ENCODE assay signal across 1 cellular context in the genomic region with DNA sequence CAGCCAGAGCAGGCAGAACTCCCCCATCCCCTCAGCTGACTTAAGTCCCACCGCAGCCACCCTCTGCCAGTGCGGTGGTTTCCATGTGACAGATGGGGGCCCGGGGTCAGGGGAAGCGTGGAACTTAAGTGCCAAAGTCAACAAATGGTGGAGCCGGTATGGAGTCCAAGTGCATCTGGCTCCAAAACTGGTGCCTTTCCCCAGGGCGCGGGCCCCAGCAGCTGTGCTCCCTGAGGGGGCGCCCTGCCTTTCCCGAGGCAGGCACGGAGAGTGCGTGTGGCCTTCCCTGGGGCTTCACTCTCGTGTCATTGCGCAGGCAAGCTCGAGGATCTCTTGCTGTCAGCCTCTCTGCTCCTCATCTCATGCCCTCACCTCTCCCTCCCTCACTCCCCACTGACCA.
TF ChIP-seq lines count a peak whose summit lies in the region.

No MANE protein-coding gene starts in this region.

TF ChIP-seq in HepG2, 621 proteins besides CTCF, POLR2A, EP300 and RAD21 (continued from another document):
- TF ChIP-seq, protein P1, sequence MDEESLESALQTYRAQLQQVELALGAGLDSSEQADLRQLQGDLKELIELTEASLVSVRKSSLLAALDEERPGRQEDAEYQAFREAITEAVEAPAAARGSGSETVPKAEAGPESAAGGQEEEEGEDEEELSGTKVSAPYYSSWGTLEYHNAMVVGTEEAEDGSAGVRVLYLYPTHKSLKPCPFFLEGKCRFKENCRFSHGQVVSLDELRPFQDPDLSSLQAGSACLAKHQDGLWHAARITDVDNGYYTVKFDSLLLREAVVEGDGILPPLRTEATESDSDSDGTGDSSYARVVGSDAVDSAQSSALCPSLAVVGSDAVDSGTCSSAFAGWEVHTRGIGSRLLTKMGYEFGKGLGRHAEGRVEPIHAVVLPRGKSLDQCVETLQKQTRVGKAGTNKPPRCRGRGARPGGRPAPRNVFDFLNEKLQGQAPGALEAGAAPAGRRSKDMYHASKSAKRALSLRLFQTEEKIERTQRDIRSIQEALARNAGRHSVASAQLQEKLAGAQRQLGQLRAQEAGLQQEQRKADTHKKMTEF (CRISPR knock-in tag; IDR thresholded peaks at IDR 0.05) = no peak
- TF ChIP-seq MYNN (CRISPR knock-in tag; IDR thresholded peaks at IDR 0.05; ENCODE audit: low read depth) = no peak
- no peak for TF ChIP-seq ZNF780A (CRISPR knock-in tag; IDR thresholded peaks at IDR 0.05)
- TF ChIP-seq, protein P2, sequence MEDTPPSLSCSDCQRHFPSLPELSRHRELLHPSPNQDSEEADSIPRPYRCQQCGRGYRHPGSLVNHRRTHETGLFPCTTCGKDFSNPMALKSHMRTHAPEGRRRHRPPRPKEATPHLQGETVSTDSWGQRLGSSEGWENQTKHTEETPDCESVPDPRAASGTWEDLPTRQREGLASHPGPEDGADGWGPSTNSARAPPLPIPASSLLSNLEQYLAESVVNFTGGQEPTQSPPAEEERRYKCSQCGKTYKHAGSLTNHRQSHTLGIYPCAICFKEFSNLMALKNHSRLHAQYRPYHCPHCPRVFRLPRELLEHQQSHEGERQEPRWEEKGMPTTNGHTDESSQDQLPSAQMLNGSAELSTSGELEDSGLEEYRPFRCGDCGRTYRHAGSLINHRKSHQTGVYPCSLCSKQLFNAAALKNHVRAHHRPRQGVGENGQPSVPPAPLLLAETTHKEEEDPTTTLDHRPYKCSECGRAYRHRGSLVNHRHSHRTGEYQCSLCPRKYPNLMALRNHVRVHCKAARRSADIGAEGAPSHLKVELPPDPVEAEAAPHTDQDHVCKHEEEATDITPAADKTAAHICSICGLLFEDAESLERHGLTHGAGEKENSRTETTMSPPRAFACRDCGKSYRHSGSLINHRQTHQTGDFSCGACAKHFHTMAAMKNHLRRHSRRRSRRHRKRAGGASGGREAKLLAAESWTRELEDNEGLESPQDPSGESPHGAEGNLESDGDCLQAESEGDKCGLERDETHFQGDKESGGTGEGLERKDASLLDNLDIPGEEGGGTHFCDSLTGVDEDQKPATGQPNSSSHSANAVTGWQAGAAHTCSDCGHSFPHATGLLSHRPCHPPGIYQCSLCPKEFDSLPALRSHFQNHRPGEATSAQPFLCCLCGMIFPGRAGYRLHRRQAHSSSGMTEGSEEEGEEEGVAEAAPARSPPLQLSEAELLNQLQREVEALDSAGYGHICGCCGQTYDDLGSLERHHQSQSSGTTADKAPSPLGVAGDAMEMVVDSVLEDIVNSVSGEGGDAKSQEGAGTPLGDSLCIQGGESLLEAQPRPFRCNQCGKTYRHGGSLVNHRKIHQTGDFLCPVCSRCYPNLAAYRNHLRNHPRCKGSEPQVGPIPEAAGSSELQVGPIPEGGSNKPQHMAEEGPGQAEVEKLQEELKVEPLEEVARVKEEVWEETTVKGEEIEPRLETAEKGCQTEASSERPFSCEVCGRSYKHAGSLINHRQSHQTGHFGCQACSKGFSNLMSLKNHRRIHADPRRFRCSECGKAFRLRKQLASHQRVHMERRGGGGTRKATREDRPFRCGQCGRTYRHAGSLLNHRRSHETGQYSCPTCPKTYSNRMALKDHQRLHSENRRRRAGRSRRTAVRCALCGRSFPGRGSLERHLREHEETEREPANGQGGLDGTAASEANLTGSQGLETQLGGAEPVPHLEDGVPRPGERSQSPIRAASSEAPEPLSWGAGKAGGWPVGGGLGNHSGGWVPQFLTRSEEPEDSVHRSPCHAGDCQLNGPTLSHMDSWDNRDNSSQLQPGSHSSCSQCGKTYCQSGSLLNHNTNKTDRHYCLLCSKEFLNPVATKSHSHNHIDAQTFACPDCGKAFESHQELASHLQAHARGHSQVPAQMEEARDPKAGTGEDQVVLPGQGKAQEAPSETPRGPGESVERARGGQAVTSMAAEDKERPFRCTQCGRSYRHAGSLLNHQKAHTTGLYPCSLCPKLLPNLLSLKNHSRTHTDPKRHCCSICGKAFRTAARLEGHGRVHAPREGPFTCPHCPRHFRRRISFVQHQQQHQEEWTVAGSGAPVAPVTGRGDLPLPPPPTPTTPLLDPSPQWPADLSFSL (CRISPR knock-in tag; IDR thresholded peaks at IDR 0.05) = no peak
- no peak for TF ChIP-seq MEF2D (CRISPR knock-in tag; IDR thresholded peaks at IDR 0.05)
- no peak for TF ChIP-seq ZNF138 (CRISPR knock-in tag; IDR thresholded peaks at IDR 0.05; ENCODE audit: low read depth)
- no peak for TF ChIP-seq ZFP36 (IDR thresholded peaks at IDR 0.05; ENCODE audit: borderline replicate concordance, low read depth, low read length, partially characterized antibody)
- TF ChIP-seq, protein P3, sequence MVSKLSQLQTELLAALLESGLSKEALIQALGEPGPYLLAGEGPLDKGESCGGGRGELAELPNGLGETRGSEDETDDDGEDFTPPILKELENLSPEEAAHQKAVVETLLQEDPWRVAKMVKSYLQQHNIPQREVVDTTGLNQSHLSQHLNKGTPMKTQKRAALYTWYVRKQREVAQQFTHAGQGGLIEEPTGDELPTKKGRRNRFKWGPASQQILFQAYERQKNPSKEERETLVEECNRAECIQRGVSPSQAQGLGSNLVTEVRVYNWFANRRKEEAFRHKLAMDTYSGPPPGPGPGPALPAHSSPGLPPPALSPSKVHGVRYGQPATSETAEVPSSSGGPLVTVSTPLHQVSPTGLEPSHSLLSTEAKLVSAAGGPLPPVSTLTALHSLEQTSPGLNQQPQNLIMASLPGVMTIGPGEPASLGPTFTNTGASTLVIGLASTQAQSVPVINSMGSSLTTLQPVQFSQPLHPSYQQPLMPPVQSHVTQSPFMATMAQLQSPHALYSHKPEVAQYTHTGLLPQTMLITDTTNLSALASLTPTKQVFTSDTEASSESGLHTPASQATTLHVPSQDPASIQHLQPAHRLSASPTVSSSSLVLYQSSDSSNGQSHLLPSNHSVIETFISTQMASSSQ (IDR thresholded peaks at IDR 0.05; ENCODE audit: low read depth) = no peak
- TF ChIP-seq, protein P3 (CRISPR knock-in tag; IDR thresholded peaks at IDR 0.05; ENCODE audit: borderline replicate concordance) = no peak
- TF ChIP-seq ETV5 (CRISPR knock-in tag; IDR thresholded peaks at IDR 0.05; ENCODE audit: borderline replicate concordance) = no peak
- TF ChIP-seq, protein P4, sequence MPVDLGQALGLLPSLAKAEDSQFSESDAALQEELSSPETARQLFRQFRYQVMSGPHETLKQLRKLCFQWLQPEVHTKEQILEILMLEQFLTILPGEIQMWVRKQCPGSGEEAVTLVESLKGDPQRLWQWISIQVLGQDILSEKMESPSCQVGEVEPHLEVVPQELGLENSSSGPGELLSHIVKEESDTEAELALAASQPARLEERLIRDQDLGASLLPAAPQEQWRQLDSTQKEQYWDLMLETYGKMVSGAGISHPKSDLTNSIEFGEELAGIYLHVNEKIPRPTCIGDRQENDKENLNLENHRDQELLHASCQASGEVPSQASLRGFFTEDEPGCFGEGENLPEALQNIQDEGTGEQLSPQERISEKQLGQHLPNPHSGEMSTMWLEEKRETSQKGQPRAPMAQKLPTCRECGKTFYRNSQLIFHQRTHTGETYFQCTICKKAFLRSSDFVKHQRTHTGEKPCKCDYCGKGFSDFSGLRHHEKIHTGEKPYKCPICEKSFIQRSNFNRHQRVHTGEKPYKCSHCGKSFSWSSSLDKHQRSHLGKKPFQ (CRISPR knock-in tag; IDR thresholded peaks at IDR 0.05; ENCODE audit: insufficient replicate concordance) = no peak
- no peak for TF ChIP-seq JUNB (CRISPR knock-in tag; IDR thresholded peaks at IDR 0.05; ENCODE audit: borderline replicate concordance)
- TF ChIP-seq RNF2 (conservative IDR thresholded peaks at IDR 0.05; ENCODE audit: low read depth) = no peak
- TF ChIP-seq, protein P5, sequence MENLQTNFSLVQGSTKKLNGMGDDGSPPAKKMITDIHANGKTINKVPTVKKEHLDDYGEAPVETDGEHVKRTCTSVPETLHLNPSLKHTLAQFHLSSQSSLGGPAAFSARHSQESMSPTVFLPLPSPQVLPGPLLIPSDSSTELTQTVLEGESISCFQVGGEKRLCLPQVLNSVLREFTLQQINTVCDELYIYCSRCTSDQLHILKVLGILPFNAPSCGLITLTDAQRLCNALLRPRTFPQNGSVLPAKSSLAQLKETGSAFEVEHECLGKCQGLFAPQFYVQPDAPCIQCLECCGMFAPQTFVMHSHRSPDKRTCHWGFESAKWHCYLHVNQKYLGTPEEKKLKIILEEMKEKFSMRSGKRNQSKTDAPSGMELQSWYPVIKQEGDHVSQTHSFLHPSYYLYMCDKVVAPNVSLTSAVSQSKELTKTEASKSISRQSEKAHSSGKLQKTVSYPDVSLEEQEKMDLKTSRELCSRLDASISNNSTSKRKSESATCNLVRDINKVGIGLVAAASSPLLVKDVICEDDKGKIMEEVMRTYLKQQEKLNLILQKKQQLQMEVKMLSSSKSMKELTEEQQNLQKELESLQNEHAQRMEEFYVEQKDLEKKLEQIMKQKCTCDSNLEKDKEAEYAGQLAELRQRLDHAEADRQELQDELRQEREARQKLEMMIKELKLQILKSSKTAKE (CRISPR knock-in tag; IDR thresholded peaks at IDR 0.05; ENCODE audit: borderline replicate concordance) = no peak
- no peak for TF ChIP-seq KLF6 (CRISPR knock-in tag; IDR thresholded peaks at IDR 0.05)
- TF ChIP-seq, protein P6, sequence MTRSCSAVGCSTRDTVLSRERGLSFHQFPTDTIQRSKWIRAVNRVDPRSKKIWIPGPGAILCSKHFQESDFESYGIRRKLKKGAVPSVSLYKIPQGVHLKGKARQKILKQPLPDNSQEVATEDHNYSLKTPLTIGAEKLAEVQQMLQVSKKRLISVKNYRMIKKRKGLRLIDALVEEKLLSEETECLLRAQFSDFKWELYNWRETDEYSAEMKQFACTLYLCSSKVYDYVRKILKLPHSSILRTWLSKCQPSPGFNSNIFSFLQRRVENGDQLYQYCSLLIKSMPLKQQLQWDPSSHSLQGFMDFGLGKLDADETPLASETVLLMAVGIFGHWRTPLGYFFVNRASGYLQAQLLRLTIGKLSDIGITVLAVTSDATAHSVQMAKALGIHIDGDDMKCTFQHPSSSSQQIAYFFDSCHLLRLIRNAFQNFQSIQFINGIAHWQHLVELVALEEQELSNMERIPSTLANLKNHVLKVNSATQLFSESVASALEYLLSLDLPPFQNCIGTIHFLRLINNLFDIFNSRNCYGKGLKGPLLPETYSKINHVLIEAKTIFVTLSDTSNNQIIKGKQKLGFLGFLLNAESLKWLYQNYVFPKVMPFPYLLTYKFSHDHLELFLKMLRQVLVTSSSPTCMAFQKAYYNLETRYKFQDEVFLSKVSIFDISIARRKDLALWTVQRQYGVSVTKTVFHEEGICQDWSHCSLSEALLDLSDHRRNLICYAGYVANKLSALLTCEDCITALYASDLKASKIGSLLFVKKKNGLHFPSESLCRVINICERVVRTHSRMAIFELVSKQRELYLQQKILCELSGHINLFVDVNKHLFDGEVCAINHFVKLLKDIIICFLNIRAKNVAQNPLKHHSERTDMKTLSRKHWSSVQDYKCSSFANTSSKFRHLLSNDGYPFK (CRISPR knock-in tag; IDR thresholded peaks at IDR 0.05; ENCODE audit: borderline replicate concordance) = no peak
- no peak for TF ChIP-seq ERF (CRISPR knock-in tag; IDR thresholded peaks at IDR 0.05)
- no peak for TF ChIP-seq ATF1 (CRISPR knock-in tag; IDR thresholded peaks at IDR 0.05)
TF ChIP-seq in HepG2: peak in this region for 0.
